ENCODE assay signal across 8 cellular contexts in genomic region chr12:84842406-84843013, GRCh38.
DNase-seq lines count a peak whose midpoint lies in the region; ATAC-seq and TF ChIP-seq lines count a peak whose summit lies in the region.

No MANE protein-coding gene starts in this region.

- H3K9ac ChIP-seq in OCI-LY1 (ENCODE audit: low read length): no peak overlapping the region
- no peak overlapping the region for H3K9ac ChIP-seq in endodermal cell (ENCODE audit: extremely low read depth, low read length, poor library complexity, severe bottlenecking)

- peaks cover 2% of the 10 kb centered on the region for H3K27me3 Mint-ChIP-seq in endodermal cell (ENCODE audit: insufficient read depth)

- no peak overlapping the region for H3K27ac Mint-ChIP-seq in endodermal cell

- H3K27me3 ChIP-seq in OCI-LY1 (ENCODE audit: insufficient read depth, low read length): no peaks in the 10 kb centered on the region
- no peaks in the 10 kb centered on the region for H3K27me3 ChIP-seq in endodermal cell (ENCODE audit: control insufficient read depth, insufficient read depth, low read length, poor library complexity, severe bottlenecking)

- H3K79me2 ChIP-seq in OCI-LY1 (ENCODE audit: insufficient read depth, low read length): no peaks in the 10 kb centered on the region

- peak; percentile 73 for DNase-seq in DMS53 treated with DMSO at 0.1 percent for 48 hours (lab: John Stamatoyannopoulos, UW; ENCODE audit: unreplicated experiment)
- peak; percentile 22 for DNase-seq in HS-27A (ENCODE audit: low read depth)
- no peak for DNase-seq in endodermal cell
- peak; percentile 24 for DNase-seq in non-pigmented ciliary epithelial cell (ENCODE audit: low read depth)
- DNase-seq in mucosa of gallbladder (ENCODE audit: low spot score): no peak

- H3K36me3 ChIP-seq in OCI-LY1 (ENCODE audit: insufficient read depth, low read length) (no peaks in the 10 kb centered on the region), endodermal cell (ENCODE audit: control insufficient read depth, insufficient read depth, low read length) (no peaks in the 10 kb centered on the region)

- no peak overlapping the region for H2AFZ ChIP-seq in OCI-LY1 (ENCODE audit: low read length)

- no peak overlapping the region for H3K4me2 ChIP-seq in OCI-LY1 (ENCODE audit: low read length)

- H3K4me1 ChIP-seq in OCI-LY1 (ENCODE audit: insufficient read depth, low read length, severe bottlenecking) (no peaks in the 10 kb centered on the region), endodermal cell (ENCODE audit: control insufficient read depth, insufficient read depth, low read length) (no peaks in the 10 kb centered on the region)

- H3F3A ChIP-seq in OCI-LY1 (ENCODE audit: insufficient read depth, low read length): no peaks in the 10 kb centered on the region

- no peaks in the 10 kb centered on the region for H3K36me3 Mint-ChIP-seq in endodermal cell (ENCODE audit: low read depth)

- no peak overlapping the region for H3K4me3 Mint-ChIP-seq in endodermal cell

- no peaks in the 10 kb centered on the region for H3K9me2 ChIP-seq in OCI-LY1 (ENCODE audit: low read depth, low read length)

- TF ChIP-seq CTCF in OCI-LY1 (IDR thresholded peaks at IDR 0.05; ENCODE audit: low read length) (peak; percentile 62), endodermal cell (conservative IDR thresholded peaks at IDR 0.05) (peak; percentile 94)

- H4K20me1 ChIP-seq in OCI-LY1 (ENCODE audit: insufficient read depth, low read length): no peaks in the 10 kb centered on the region

- no CpG with 5 or more reads among the region's 2 CpGs for WGBS in endodermal cell (ENCODE audit: insufficient coverage in 1 of 2, insufficient read length in 1 of 2), 2 experiments

- ATAC-seq in GM21447 (IDR thresholded peaks at IDR 0.05; ENCODE audit: unreplicated experiment): peak; percentile 78
- no peak for ATAC-seq in HG03108 (IDR thresholded peaks at IDR 0.05; ENCODE audit: unreplicated experiment)

- H3K9me3 Mint-ChIP-seq in endodermal cell: no peaks in the 10 kb centered on the region

- H3K9me3 ChIP-seq in OCI-LY1 (ENCODE audit: low read length): no peaks in the 10 kb centered on the region
- no peaks in the 10 kb centered on the region for H3K9me3 ChIP-seq in endodermal cell (ENCODE audit: control insufficient read depth, low read length)

- no peak overlapping the region for H3K27ac ChIP-seq in OCI-LY1 (ENCODE audit: low read depth, low read length, poor library complexity, severe bottlenecking)
- H3K27ac ChIP-seq in endodermal cell (ENCODE audit: low read depth, low read length): no peak overlapping the region

- H3K4me3 ChIP-seq in OCI-LY1 (ENCODE audit: low read depth, low read length, poor library complexity, severe bottlenecking): no peak overlapping the region
- no peak overlapping the region for H3K4me3 ChIP-seq in endodermal cell (ENCODE audit: low read length)

- no peaks in the 10 kb centered on the region for H3K4me1 Mint-ChIP-seq in endodermal cell

Comparison
In these comparisons a context has a peak if more than half of its experiments do, and no peak if none do; other contexts are left out.
1. DNase-seq: peak in DMS53 treated with DMSO at 0.1 percent for 48 hours (single experiment), HS-27A (single experiment) and non-pigmented ciliary epithelial cell (single experiment); none in endodermal cell (single experiment) and mucosa of gallbladder (single experiment).